ENCODE assay signal across 1 cellular context in the genomic region with DNA sequence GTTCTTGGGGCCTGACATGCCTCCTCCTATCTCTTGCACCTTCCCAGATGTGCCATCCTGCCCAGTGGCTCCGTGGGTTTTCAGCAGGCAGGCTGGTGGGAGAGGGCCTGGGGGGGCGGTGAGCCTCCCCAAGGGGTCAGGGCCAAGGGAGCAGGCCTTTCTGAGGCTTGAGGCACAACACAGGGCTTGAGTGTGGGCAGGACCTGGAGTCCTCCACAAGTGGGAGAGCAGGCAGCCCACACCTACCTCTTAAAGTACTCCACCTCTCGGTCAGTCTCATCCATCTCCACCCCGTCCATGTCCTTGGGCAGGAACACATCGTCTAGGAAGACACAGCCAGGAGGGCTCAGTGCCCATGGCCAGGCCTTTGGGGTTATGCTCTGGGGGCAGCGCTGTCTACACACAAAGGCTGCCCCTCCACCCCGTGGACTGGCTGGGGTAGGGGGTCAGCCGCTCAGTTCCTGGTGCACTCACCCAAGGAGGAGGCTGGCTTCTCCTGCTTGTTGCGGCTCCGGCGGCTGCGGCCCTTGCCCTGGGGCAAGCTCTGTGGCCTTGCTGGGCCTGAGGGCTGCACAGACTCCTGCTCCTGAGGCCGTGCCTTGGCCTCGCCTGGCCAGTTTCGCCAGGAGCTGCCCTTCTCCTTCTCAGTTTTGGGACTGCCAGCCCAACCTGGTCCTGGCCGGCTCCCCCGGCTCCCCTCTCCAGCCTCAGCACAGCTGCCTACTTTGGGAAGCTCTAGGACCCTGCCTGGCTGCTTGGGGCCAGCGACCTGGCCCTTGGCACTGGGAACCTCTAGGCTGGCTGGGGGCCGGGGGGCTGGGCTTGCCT.
TF ChIP-seq lines count a peak whose summit lies in the region.

No MANE protein-coding gene starts in this region.

TF ChIP-seq in WTC11, 78 proteins besides CTCF, POLR2A, EP300 and RAD21:
- TF ChIP-seq FOXP1 (CRISPR knock-in tag; IDR thresholded peaks at IDR 0.05; ENCODE audit: borderline replicate concordance) (no peak), ZNF423 (CRISPR knock-in tag; IDR thresholded peaks at IDR 0.05) (no peak), GABPB1 (CRISPR knock-in tag; IDR thresholded peaks at IDR 0.05) (no peak), SP1 (CRISPR knock-in tag; conservative IDR thresholded peaks at IDR 0.05) (no peak), IRF2 (CRISPR knock-in tag; IDR thresholded peaks at IDR 0.05; ENCODE audit: borderline replicate concordance, low read depth) (0 out of 2 replicates have a peak, but pooled peaks have one; percentile 20)
- TF ChIP-seq, protein P1, sequence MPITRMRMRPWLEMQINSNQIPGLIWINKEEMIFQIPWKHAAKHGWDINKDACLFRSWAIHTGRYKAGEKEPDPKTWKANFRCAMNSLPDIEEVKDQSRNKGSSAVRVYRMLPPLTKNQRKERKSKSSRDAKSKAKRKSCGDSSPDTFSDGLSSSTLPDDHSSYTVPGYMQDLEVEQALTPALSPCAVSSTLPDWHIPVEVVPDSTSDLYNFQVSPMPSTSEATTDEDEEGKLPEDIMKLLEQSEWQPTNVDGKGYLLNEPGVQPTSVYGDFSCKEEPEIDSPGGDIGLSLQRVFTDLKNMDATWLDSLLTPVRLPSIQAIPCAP (CRISPR knock-in tag; IDR thresholded peaks at IDR 0.05) = no peak
- TF ChIP-seq, protein P2, sequence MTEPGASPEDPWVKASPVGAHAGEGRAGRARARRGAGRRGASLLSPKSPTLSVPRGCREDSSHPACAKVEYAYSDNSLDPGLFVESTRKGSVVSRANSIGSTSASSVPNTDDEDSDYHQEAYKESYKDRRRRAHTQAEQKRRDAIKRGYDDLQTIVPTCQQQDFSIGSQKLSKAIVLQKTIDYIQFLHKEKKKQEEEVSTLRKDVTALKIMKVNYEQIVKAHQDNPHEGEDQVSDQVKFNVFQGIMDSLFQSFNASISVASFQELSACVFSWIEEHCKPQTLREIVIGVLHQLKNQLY (CRISPR knock-in tag; IDR thresholded peaks at IDR 0.05) = no peak
- TF ChIP-seq, protein P3, sequence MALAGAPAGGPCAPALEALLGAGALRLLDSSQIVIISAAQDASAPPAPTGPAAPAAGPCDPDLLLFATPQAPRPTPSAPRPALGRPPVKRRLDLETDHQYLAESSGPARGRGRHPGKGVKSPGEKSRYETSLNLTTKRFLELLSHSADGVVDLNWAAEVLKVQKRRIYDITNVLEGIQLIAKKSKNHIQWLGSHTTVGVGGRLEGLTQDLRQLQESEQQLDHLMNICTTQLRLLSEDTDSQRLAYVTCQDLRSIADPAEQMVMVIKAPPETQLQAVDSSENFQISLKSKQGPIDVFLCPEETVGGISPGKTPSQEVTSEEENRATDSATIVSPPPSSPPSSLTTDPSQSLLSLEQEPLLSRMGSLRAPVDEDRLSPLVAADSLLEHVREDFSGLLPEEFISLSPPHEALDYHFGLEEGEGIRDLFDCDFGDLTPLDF (CRISPR knock-in tag; IDR thresholded peaks at IDR 0.05) = no peak
